8 cellular contexts compared by ENCODE assay signal in the genomic region with DNA sequence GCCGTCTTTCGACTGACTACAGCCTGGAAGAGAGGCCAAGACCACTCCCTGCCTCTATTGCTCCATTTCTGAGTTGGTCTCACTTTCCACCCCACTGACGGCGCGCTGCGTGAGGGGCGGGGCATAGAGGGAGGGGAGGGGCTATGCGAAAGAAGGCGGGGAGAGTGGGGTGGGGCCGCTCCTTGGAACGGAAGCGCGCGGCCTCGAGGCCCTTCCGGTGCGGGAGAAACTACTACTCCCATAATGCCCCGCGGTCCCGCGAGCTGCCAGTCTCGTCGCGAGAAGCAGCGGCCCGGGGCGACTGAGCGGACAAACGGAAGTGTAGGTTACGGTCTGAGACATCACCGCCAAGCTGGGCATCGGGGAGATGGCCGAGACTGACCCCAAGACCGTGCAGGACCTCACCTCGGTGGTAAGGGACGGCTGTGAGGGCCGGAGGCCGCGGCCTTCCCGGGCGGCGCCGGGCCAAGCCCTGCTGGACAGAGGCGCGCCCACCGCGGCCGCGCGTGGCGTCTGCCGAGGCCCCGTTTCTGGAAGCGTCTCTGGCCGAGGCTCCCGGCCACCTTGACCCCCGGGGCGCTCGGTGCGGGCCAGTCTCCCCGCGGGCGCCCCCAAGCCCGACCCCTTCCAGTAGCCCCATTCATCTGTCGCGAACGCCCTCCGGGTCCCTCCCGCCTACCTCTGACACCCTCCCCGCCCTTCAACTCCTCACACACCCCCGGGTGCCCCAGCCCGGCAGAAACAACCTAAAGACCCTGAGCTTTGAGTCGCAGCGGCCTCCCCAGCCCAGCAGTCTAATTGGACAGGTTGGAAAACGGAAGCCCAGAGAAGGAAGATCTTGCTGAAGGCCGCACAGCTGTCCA. TPM values are rescaled to one million over a fixed set of nuclear protein-coding genes. Genes with fewer than 3 reads are reported as not detected.
DNase-seq lines count a peak whose midpoint lies in the region; ATAC-seq and TF ChIP-seq lines count a peak whose summit lies in the region.

A gene (plus strand): TSS at position 269 of the 863 bp plus-strand sequence. CDS start 99 bp downstream, at position 368.

- intact Hi-C loops in activated T-helper 2 cell treated with anti-CD3 and anti-CD28 coated beads, Interferon-gamma antibody, Interleukin-2, Interleukin-4, amounts not matched to agents 10 μg/mL and 5 μg/mL and 100 μg/mL, durations not matched to agents 14 hours and 24 hours and 36 hours (cut with micrococcal nuclease) = loop anchor here (1.0 to 5.0 kb wide), 2 partner anchors 91 to 794 kb away; a partner anchor contains a TSS

- H3K27ac Mint-ChIP-seq in activated T-helper 2 cell treated with anti-CD3 and anti-CD28 coated beads, Interferon-gamma antibody, Interleukin-2, Interleukin-4, amounts not matched to agents 10 μg/mL and 5 μg/mL and 100 μg/mL, durations not matched to agents 14 hours and 24 hours and 36 hours = peak within 1 kb of the TSS; percentile 94
- peak within 1 kb of the TSS; percentile 76 to 93 for H3K27ac Mint-ChIP-seq in natural killer cell treated with Interleukin-12 subunit alpha and Interleukin-12 subunit beta and Interleukin-15 and Interleukin-18, amount 100 ng/mL, for 72 hours

- peak; percentile 95 for DNase-seq in ELF-1 (ENCODE audit: low read depth, low spot score)
- DNase-seq in GOT3 (lab: John Stamatoyannopoulos, UW) = peak; percentile 59
- DNase-seq in LHCN-M2 (ENCODE audit: low read depth) = peak; percentile 89
- DNase-seq in activated T-helper 2 cell treated with anti-CD3 and anti-CD28 coated beads, Interferon-gamma antibody, Interleukin-2, Interleukin-4, amounts not matched to agents 10 μg/mL and 5 μg/mL and 100 μg/mL, durations not matched to agents 14 hours and 24 hours and 36 hours (ENCODE audit: low spot score) = peak; percentile 91
- peak; percentile 92 for DNase-seq in fibroblast of pulmonary artery (ENCODE audit: low read depth)
- DNase-seq in natural killer cell treated with Interleukin-12 subunit alpha and Interleukin-12 subunit beta and Interleukin-15 and Interleukin-18, amount 100 ng/mL, for 72 hours (ENCODE audit: low spot score) = peak; percentile 94
- DNase-seq in stimulated activated naive CD4-positive, alpha-beta T cell treated with Interleukin-2 at 50 U/mL for 16 hours (lab: John Stamatoyannopoulos, UW) = peak; percentile 91

- TF ChIP-seq POLR2A in Raji (IDR thresholded peaks at IDR 0.05; ENCODE audit: insufficient read depth, low read depth, low read length) = peak; percentile 91

- H3K4me3 Mint-ChIP-seq in activated T-helper 2 cell treated with anti-CD3 and anti-CD28 coated beads, Interferon-gamma antibody, Interleukin-2, Interleukin-4, amounts not matched to agents 10 μg/mL and 5 μg/mL and 100 μg/mL, durations not matched to agents 14 hours and 24 hours and 36 hours (ENCODE audit: low read depth) = peak within 1 kb of the TSS; percentile 99
- H3K4me3 Mint-ChIP-seq in natural killer cell treated with Interleukin-12 subunit alpha and Interleukin-12 subunit beta and Interleukin-15 and Interleukin-18, amount 100 ng/mL, for 72 hours = peak within 1 kb of the TSS; percentile 97

- peak within 1 kb of the TSS; percentile 89 for H3K4me3 ChIP-seq in fibroblast of pulmonary artery (replicated peaks; ENCODE audit: low read depth, low read length)

- H3K27me3 Mint-ChIP-seq in activated T-helper 2 cell treated with anti-CD3 and anti-CD28 coated beads, Interferon-gamma antibody, Interleukin-2, Interleukin-4, amounts not matched to agents 10 μg/mL and 5 μg/mL and 100 μg/mL, durations not matched to agents 14 hours and 24 hours and 36 hours (ENCODE audit: low read depth) = peaks cover 6% of the 10 kb centered on the region
- H3K27me3 Mint-ChIP-seq in natural killer cell treated with Interleukin-12 subunit alpha and Interleukin-12 subunit beta and Interleukin-15 and Interleukin-18, amount 100 ng/mL, for 72 hours = peaks cover 4% of the 10 kb centered on the region in 2 donors

- no peak for TF ChIP-seq CTCF in fibroblast of pulmonary artery (IDR thresholded peaks at IDR 0.05; ENCODE audit: low read length, missing control alignments)

- H3K36me3 Mint-ChIP-seq in activated T-helper 2 cell treated with anti-CD3 and anti-CD28 coated beads, Interferon-gamma antibody, Interleukin-2, Interleukin-4, amounts not matched to agents 10 μg/mL and 5 μg/mL and 100 μg/mL, durations not matched to agents 14 hours and 24 hours and 36 hours (ENCODE audit: low read depth) = peaks cover 36% of the 10 kb centered on the region
- peaks cover 7% of the 10 kb centered on the region for H3K36me3 Mint-ChIP-seq in natural killer cell treated with Interleukin-12 subunit alpha and Interleukin-12 subunit beta and Interleukin-15 and Interleukin-18, amount 100 ng/mL, for 72 hours

- ATAC-seq in natural killer cell treated with Interleukin-12 subunit alpha and Interleukin-12 subunit beta and Interleukin-15 and Interleukin-18, amount 100 ng/mL, for 72 hours = peak; percentile 99

- no peaks in the 10 kb centered on the region for H3K9me3 Mint-ChIP-seq in activated T-helper 2 cell treated with anti-CD3 and anti-CD28 coated beads, Interferon-gamma antibody, Interleukin-2, Interleukin-4, amounts not matched to agents 10 μg/mL and 5 μg/mL and 100 μg/mL, durations not matched to agents 14 hours and 24 hours and 36 hours
- peaks cover 3% of the 10 kb centered on the region for H3K9me3 Mint-ChIP-seq in natural killer cell treated with Interleukin-12 subunit alpha and Interleukin-12 subunit beta and Interleukin-15 and Interleukin-18, amount 100 ng/mL, for 72 hours

- peaks cover 26% of the 10 kb centered on the region for H3K4me1 Mint-ChIP-seq in activated T-helper 2 cell treated with anti-CD3 and anti-CD28 coated beads, Interferon-gamma antibody, Interleukin-2, Interleukin-4, amounts not matched to agents 10 μg/mL and 5 μg/mL and 100 μg/mL, durations not matched to agents 14 hours and 24 hours and 36 hours (ENCODE audit: low read depth)
- peaks cover 12 to 19% of the 10 kb centered on the region in 2 donors for H3K4me1 Mint-ChIP-seq in natural killer cell treated with Interleukin-12 subunit alpha and Interleukin-12 subunit beta and Interleukin-15 and Interleukin-18, amount 100 ng/mL, for 72 hours (ENCODE audit: low read depth in 2 of 2)

RNA-seq across cellular contexts. Expression of the gene that starts here (rescaled TPM):
- total RNA-seq in LHCN-M2 (2014; rRNA removed) = 20.1 and 25.7 TPM in 2 replicates
- 226 TPM for polyA plus RNA-seq in LHCN-M2 (2012)
- total RNA-seq in activated T-helper 2 cell treated with anti-CD3 and anti-CD28 coated beads, Interferon-gamma antibody, Interleukin-2, Interleukin-4, amounts not matched to agents 10 μg/mL and 5 μg/mL and 100 μg/mL, durations not matched to agents 14 hours and 24 hours and 36 hours = 109 and 117 TPM in 2 replicates
- 10 to 100 TPM; 30.5 to 64.5 TPM for total RNA-seq in natural killer cell treated with Interleukin-12 subunit alpha and Interleukin-12 subunit beta and Interleukin-15 and Interleukin-18, amount 100 ng/mL, for 72 hours

Comparison
In these comparisons a context has a peak if more than half of its experiments do, and no peak if none do; other contexts are left out.
1. Peak in every context shown above with its lines: DNase-seq, ATAC-seq and H3K4me3 ChIP-seq.